Comparison of ENCODE assay signal across 8 cellular contexts in genomic region chr20:44532248-44532980, GRCh38. TPM values are rescaled to one million over a fixed set of nuclear protein-coding genes. Genes with fewer than 3 reads are reported as not detected.
DNase-seq lines count a peak whose midpoint lies in the region; ATAC-seq and TF ChIP-seq lines count a peak whose summit lies in the region.

No MANE protein-coding gene starts in this region.

- DNase-seq in H9 (no peak), adrenal gland (peak in 2 of 7 donors; percentile 39 to 73), NCI-H1436 (lab: John Stamatoyannopoulos, UW) (no peak), chondrocyte (ENCODE audit: low spot score) (no peak), CD1c-positive myeloid dendritic cell (ENCODE audit: extremely low spot score) (no peak)

- H2AFZ ChIP-seq in H9 (ENCODE audit: low read length): no peak overlapping the region

- peaks cover 3% of the 10 kb centered on the region for H3K79me1 ChIP-seq in H9 (ENCODE audit: insufficient read depth, low read depth, low read length, poor library complexity, severe bottlenecking)

- H3K18ac ChIP-seq in H9 (ENCODE audit: insufficient read length, low read depth, low read length): no peak overlapping the region

- H3K36me3 ChIP-seq in adrenal gland (replicated peaks in 1 of 2) (no peaks in the 10 kb centered on the region), subcutaneous abdominal adipose tissue (ENCODE audit: control insufficient read depth in 5 of 5, insufficient read depth in 5 of 5, low read length in 5 of 5) (no peaks in the 10 kb centered on the region)

- peaks cover 14% of the 10 kb centered on the region for H3K23me2 ChIP-seq in H9 (ENCODE audit: insufficient read length, low read depth, low read length, poor library complexity, severe bottlenecking)

- H3K79me2 ChIP-seq in H9 (ENCODE audit: insufficient read depth, low read length): no peaks in the 10 kb centered on the region

- no peaks in the 10 kb centered on the region for H4K20me1 ChIP-seq in H9 (ENCODE audit: control insufficient read depth, insufficient read depth, insufficient read length)

- H4K91ac ChIP-seq in H9 (ENCODE audit: insufficient read length, low read depth, low read length): no peak overlapping the region

- H4K8ac ChIP-seq in H9 (replicated peaks; ENCODE audit: insufficient read length, low read depth, low read length): no peak overlapping the region

- no peak overlapping the region; the same call in 1 of the 2 replicates for H3K14ac ChIP-seq in H9 (ENCODE audit: insufficient read depth, low read length)

- no peak overlapping the region for H2BK12ac ChIP-seq in H9 (ENCODE audit: insufficient read length, low read depth, low read length)

- no peak overlapping the region for H2BK5ac ChIP-seq in H9 (ENCODE audit: insufficient read length, low read length)

- H3K9me3 ChIP-seq in H9 (ENCODE audit: control insufficient read depth, low read depth, low read length) (no peaks in the 10 kb centered on the region), adrenal gland (replicated peaks in 1 of 3) (no peaks in the 10 kb centered on the region), iPS-18c (ENCODE audit: control insufficient read depth, insufficient read depth, low read length) (no peaks in the 10 kb centered on the region), subcutaneous abdominal adipose tissue (ENCODE audit: control insufficient read depth in 5 of 5, low read length in 5 of 5) (no peaks in the 10 kb centered on the region)

- TF ChIP-seq CTCF in H9 (conservative IDR thresholded peaks at IDR 0.05) (no peak), adrenal gland (IDR thresholded peaks at IDR 0.05) (no peak), chondrocyte (IDR thresholded peaks at IDR 0.05) (no peak)

- no CpG with 5 or more reads among the region's 11 CpGs for WGBS in H9 (ENCODE audit: extremely low coverage, insufficient read length, low lambda C conversion rate)
- WGBS in adrenal gland, 4 donors: 3 to 14% (median 12%) methylated on average over 11 of the region's 11 CpGs

- intact Hi-C loops in adrenal gland (cut with DNase I): loop anchor here (5.0 to 10.0 kb wide), 2 partner anchors 72 to 80 kb away; no protein-coding TSS in a partner anchor

- no peak overlapping the region for H2AK5ac ChIP-seq in H9 (ENCODE audit: insufficient read length, low read length)

- no peak overlapping the region for H3K56ac ChIP-seq in H9 (ENCODE audit: insufficient read length, low read depth, low read length)

- no peak overlapping the region for H3K27ac Mint-ChIP-seq in H9
- no peak overlapping the region for H3K27ac Mint-ChIP-seq in chondrocyte (ENCODE audit: unreplicated experiment)

- H3K27me3 Mint-ChIP-seq in H9 (ENCODE audit: low read depth) (no peaks in the 10 kb centered on the region), chondrocyte (ENCODE audit: low read depth) (no peaks in the 10 kb centered on the region)

- H3K4me1 Mint-ChIP-seq in H9 (peaks cover 6% of the 10 kb centered on the region in 2 experiments), chondrocyte (ENCODE audit: low read depth) (peaks cover 4% of the 10 kb centered on the region)

- no peak overlapping the region for H2BK120ac ChIP-seq in H9 (ENCODE audit: low read depth, low read length, poor library complexity, severe bottlenecking)

- no peaks in the 10 kb centered on the region for H3K27me3 ChIP-seq in H9 (ENCODE audit: insufficient read depth, low read length)
- H3K27me3 ChIP-seq in adrenal gland: no peaks in the 10 kb centered on the region
- peaks cover 0 to 3% (median 0%) of the 10 kb centered on the region in 5 donors for H3K27me3 ChIP-seq in subcutaneous abdominal adipose tissue (ENCODE audit: control insufficient read depth in 5 of 5, insufficient read depth in 4 of 5, low read length in 5 of 5)

- no peak overlapping the region for H2BK15ac ChIP-seq in H9 (ENCODE audit: low read depth, low read length)

- H3K23ac ChIP-seq in H9 (ENCODE audit: insufficient read length, low read depth, low read length): no peak overlapping the region

- H4K5ac ChIP-seq in H9 (ENCODE audit: insufficient read length, low read depth, low read length): no peak overlapping the region

- H3K4ac ChIP-seq in H9 (ENCODE audit: low read depth, low read length): no peak overlapping the region

- no peak for TF ChIP-seq POLR2A in adrenal gland (IDR thresholded peaks at IDR 0.05)

- H3T11ph ChIP-seq in H9 (ENCODE audit: low read length): no peak overlapping the region

- ATAC-seq in GM21576 (IDR thresholded peaks at IDR 0.05; ENCODE audit: unreplicated experiment): no peak

- peak overlapping the region; percentile 51 for H3K9ac ChIP-seq in H9 (ENCODE audit: extremely low read depth, insufficient read length, low read length)
- H3K9ac ChIP-seq in subcutaneous abdominal adipose tissue (ENCODE audit: low read length in 5 of 5): peak overlapping the region; percentile 33 to 79 (median 75)

- H3K4me1 ChIP-seq in H9 (ENCODE audit: insufficient read depth, low read length) (no peaks in the 10 kb centered on the region), adrenal gland (replicated peaks in 1 of 2) (peaks cover 5 to 30% of the 10 kb centered on the region in 2 donors), subcutaneous abdominal adipose tissue (ENCODE audit: control insufficient read depth in 5 of 5, insufficient read depth in 5 of 5, low read length in 5 of 5) (peaks cover 4 to 22% (median 14%) of the 10 kb centered on the region in 5 donors)

- H3K36me3 Mint-ChIP-seq in H9 (ENCODE audit: insufficient read depth in 1 of 3, low read depth in 3 of 3) (no peaks in the 10 kb centered on the region), chondrocyte (ENCODE audit: low read depth) (no peaks in the 10 kb centered on the region)

- H3K4me3 ChIP-seq in adrenal gland (peak overlapping the region in 3 of 4 donors; percentile 48 to 79 (median 78)), iPS-18c (ENCODE audit: insufficient read depth, low read depth, low read length) (peak overlapping the region; percentile 78), subcutaneous abdominal adipose tissue (ENCODE audit: low read depth in 1 of 5, low read length in 5 of 5) (peak overlapping the region; percentile 58 to 85 (median 77))

- no peak overlapping the region for H3K27ac ChIP-seq in H9 (ENCODE audit: insufficient read length, low read depth, low read length)
- peak overlapping the region in 3 of 5 donors; percentile 72 to 85 (median 79) for H3K27ac ChIP-seq in adrenal gland
- H3K27ac ChIP-seq in subcutaneous abdominal adipose tissue (ENCODE audit: low read depth, low read length): peak overlapping the region; percentile 24

- H3K4me3 Mint-ChIP-seq in H9 (no peak overlapping the region), chondrocyte (ENCODE audit: unreplicated experiment) (no peak overlapping the region)

- no peak overlapping the region for H2BK20ac ChIP-seq in H9 (ENCODE audit: low read depth, low read length, poor library complexity, severe bottlenecking)

- H3K4me2 ChIP-seq in H9 (ENCODE audit: insufficient read depth, insufficient read length, low read length): peak overlapping the region; percentile 67

- H3K9me3 Mint-ChIP-seq in H9: no peaks in the 10 kb centered on the region
- no peaks in the 10 kb centered on the region for H3K9me3 Mint-ChIP-seq in chondrocyte (ENCODE audit: low read depth)

RNA-seq across cellular contexts. Expression of gene SERINC3, which starts 10.5 kb away (rescaled TPM):
- total RNA-seq in H9 (2021) (39.9 and 41.5 TPM in 2 replicates), adrenal gland (100 to 1,000 TPM; 105 to 213 (median 158) TPM), chondrocyte (102 to 121 TPM (median 116 TPM) in 3 replicates)
- 100 to 1,000 TPM in 1 of 3 donors, 10 to 100 TPM in 2; 51.5 to 137 (median 54.5) TPM for polyA plus RNA-seq in adrenal gland

RNA-seq across cellular contexts. Expression of gene PKIG, which starts 50.0 kb away (rescaled TPM):
- total RNA-seq in H9 (2021): 23.0 and 27.0 TPM in 2 replicates
- total RNA-seq in adrenal gland: 100 to 1,000 TPM in 6 of 8 donors, 10 to 100 TPM in 2; 56.1 to 225 (median 149) TPM
- polyA plus RNA-seq in adrenal gland: 100 to 1,000 TPM in 1 of 3 donors, 10 to 100 TPM in 2; 43.9 to 114 (median 98.0) TPM
- 20.3 to 29.3 TPM (median 26.1 TPM) in 3 replicates for total RNA-seq in chondrocyte

RNA-seq across cellular contexts. Expression of gene TTPAL, which starts 56.7 kb away (rescaled TPM):
- total RNA-seq in H9 (2021) (19.5 and 21.1 TPM in 2 replicates), adrenal gland (10 to 100 TPM in 7 of 8 donors, 1 to 10 TPM in 1; 8.7 to 17.8 (median 13.4) TPM), chondrocyte (16.5 to 18.4 TPM (median 17.1 TPM) in 3 replicates)
- 1 to 10 TPM; 4.2 to 8.5 (median 5.9) TPM for polyA plus RNA-seq in adrenal gland
